ENCODE assay signal across 17 cellular contexts in genomic region chr3:63872135-63872924, GRCh38. TPM values are rescaled to one million over a fixed set of nuclear protein-coding genes. Genes with fewer than 3 reads are reported as not detected.
A peak's percentile ranks its signal among the peaks of the same experiment; 100 is the strongest.
DNase-seq lines count a peak whose midpoint lies in the region; ATAC-seq and TF ChIP-seq lines count a peak whose summit lies in the region.
"Had no signal": no experiment of that assay in that cellular context is flagged by ENCODE, and none has a peak within 500 bp of the region (broad histone marks: within the 10 kb centered on the region; RNA-seq: fewer than 3 reads in every experiment).

No MANE protein-coding gene starts in this region.

- H3K9me3 ChIP-seq in naive thymus-derived CD4-positive, alpha-beta T cell (ENCODE audit: control insufficient read depth in 2 of 3, low read length in 3 of 3), result no peaks in the 10 kb centered on the region

- intact Hi-C loops in naive thymus-derived CD4-positive, alpha-beta T cell (cut with micrococcal nuclease), result no loop called here

- H3K4me3 ChIP-seq in AG10803 (ENCODE audit: low read length), result no peak overlapping the region
- no peak overlapping the region for H3K4me3 ChIP-seq in naive thymus-derived CD4-positive, alpha-beta T cell (ENCODE audit: low read length)

- H3K36me3 ChIP-seq in naive thymus-derived CD4-positive, alpha-beta T cell (ENCODE audit: control insufficient read depth in 2 of 3, insufficient read depth in 3 of 3, low read length in 3 of 3), result no peaks in the 10 kb centered on the region

- H3K36me3 Mint-ChIP-seq in naive thymus-derived CD4-positive, alpha-beta T cell, result peaks cover 0 to 4% (median 0%) of the 10 kb centered on the region in 5 donors
- H3K36me3 Mint-ChIP-seq: naive B cell had no signal

- CTCF ChIA-PET in naive thymus-derived CD4-positive, alpha-beta T cell (lab: Charles Lee), result no interaction called here

- H3K27ac ChIP-seq in naive thymus-derived CD4-positive, alpha-beta T cell (ENCODE audit: low read depth, low read length), result no peak overlapping the region

- H3K4me1 Mint-ChIP-seq in naive thymus-derived CD4-positive, alpha-beta T cell, result peaks cover 34 to 87% (median 76%) of the 10 kb centered on the region in 7 donors

- H3K27ac Mint-ChIP-seq in naive thymus-derived CD4-positive, alpha-beta T cell, result no peak overlapping the region
- H3K27ac Mint-ChIP-seq: activated naive CD8-positive, alpha-beta T cell treated with anti-CD3 and anti-CD28 coated beads for 36 hours had no signal

- H3K27me3 ChIP-seq in naive thymus-derived CD4-positive, alpha-beta T cell (ENCODE audit: control insufficient read depth in 2 of 2, insufficient read depth in 2 of 2, low read length in 2 of 2), result no peaks in the 10 kb centered on the region

- DNase-seq in AG10803 (ENCODE audit: low read depth) (peak; percentile 76), HS-27A (ENCODE audit: low read depth) (peak; percentile 64), amniotic epithelial cell (ENCODE audit: low read depth) (peak; percentile 91), islet precursor cell (peak; percentile 63), NOMO-1 (lab: John Stamatoyannopoulos, UW; ENCODE audit: unreplicated experiment in 2 of 2) (no peak)
- no peak for DNase-seq in naive thymus-derived CD4-positive, alpha-beta T cell
- DNase-seq: activated CD4-positive, alpha-beta T cell treated with anti-CD3 and anti-CD28 coated beads, Interleukin-2, amount 50 U/mL, for 4 hours; activated naive CD8-positive, alpha-beta T cell treated with anti-CD3 and anti-CD28 coated beads for 36 hours; CD4-positive, alpha-beta memory T cell; effector CD8-positive, alpha-beta T cell; KBM-7; naive B cell; NCI-H446; stimulated activated CD4-positive, alpha-beta T cell treated with anti-CD3 and anti-CD28 coated beads, Interleukin-15, amount 100 ng/mL, for 24 hours; stimulated activated naive CD4-positive, alpha-beta T cell treated with Interleukin-2 at 50 U/mL for 16 hours had no signal

- ATAC-seq in naive thymus-derived CD4-positive, alpha-beta T cell, result no peak
- ATAC-seq in HG03571 (IDR thresholded peaks at IDR 0.05; ENCODE audit: unreplicated experiment) (no peak), HG02571 (IDR thresholded peaks at IDR 0.05; ENCODE audit: unreplicated experiment) (no peak)

- POLR2A ChIA-PET in naive thymus-derived CD4-positive, alpha-beta T cell (lab: Charles Lee), result interaction anchor here (0.6 kb wide), 1 partner anchor 11 kb away, joined by 3 read pairs; no protein-coding TSS in a partner anchor

- H3K4me3 Mint-ChIP-seq in naive thymus-derived CD4-positive, alpha-beta T cell, result no peak overlapping the region
- H3K4me3 Mint-ChIP-seq: activated naive CD8-positive, alpha-beta T cell treated with anti-CD3 and anti-CD28 coated beads for 36 hours; CD4-positive, alpha-beta memory T cell; naive B cell had no signal

- H3K27me3 Mint-ChIP-seq in naive thymus-derived CD4-positive, alpha-beta T cell, result no peaks in the 10 kb centered on the region
- H3K27me3 Mint-ChIP-seq: activated naive CD8-positive, alpha-beta T cell treated with anti-CD3 and anti-CD28 coated beads for 36 hours; CD4-positive, alpha-beta memory T cell; naive B cell had no signal

- no peaks in the 10 kb centered on the region for H3K9me3 Mint-ChIP-seq in naive thymus-derived CD4-positive, alpha-beta T cell
- H3K9me3 Mint-ChIP-seq: activated naive CD8-positive, alpha-beta T cell treated with anti-CD3 and anti-CD28 coated beads for 36 hours; CD4-positive, alpha-beta memory T cell; naive B cell had no signal

- no peak for TF ChIP-seq CTCF in AG10803 (conservative IDR thresholded peaks at IDR 0.05; ENCODE audit: low read length)

- peaks cover 2 to 6% of the 10 kb centered on the region in 2 donors for H3K4me1 ChIP-seq in naive thymus-derived CD4-positive, alpha-beta T cell (ENCODE audit: control insufficient read depth in 2 of 2, insufficient read depth in 2 of 2, low read length in 2 of 2)

RNA-seq across cellular contexts. Expression of gene ATXN7, which starts 8.7 kb away (rescaled TPM):
- total RNA-seq in naive thymus-derived CD4-positive, alpha-beta T cell, result 100 to 1,000 TPM in 4 of 5 experiments, 10 to 100 TPM in 1; 72.2 to 204 (median 160) TPM
- 10 to 100 TPM; 29.8 to 31.6 TPM for polyA plus RNA-seq in naive thymus-derived CD4-positive, alpha-beta T cell

RNA-seq across cellular contexts. Expression of gene THOC7, which starts 8.7 kb away (rescaled TPM):
- 10 to 100 TPM; 24.6 to 86.2 (median 38.7) TPM for total RNA-seq in naive thymus-derived CD4-positive, alpha-beta T cell
- polyA plus RNA-seq in naive thymus-derived CD4-positive, alpha-beta T cell, result 100 to 1,000 TPM in 1 of 2 donors, 10 to 100 TPM in 1; 60.0 to 113 TPM

RNA-seq across cellular contexts. Expression of gene SCAANT1, which starts 39.9 kb away (rescaled TPM):
- total RNA-seq in naive thymus-derived CD4-positive, alpha-beta T cell, result not detected
- not detected for polyA plus RNA-seq in naive thymus-derived CD4-positive, alpha-beta T cell
- total RNA-seq: activated naive CD8-positive, alpha-beta T cell treated with anti-CD3 and anti-CD28 coated beads for 36 hours; CD4-positive, alpha-beta memory T cell had no signal
- polyA plus RNA-seq: CD4-positive, alpha-beta memory T cell had no signal

RNA-seq across cellular contexts. Expression of gene C3orf49, which starts 53.2 kb away (rescaled TPM):
- total RNA-seq in naive thymus-derived CD4-positive, alpha-beta T cell, result not detected
- polyA plus RNA-seq in naive thymus-derived CD4-positive, alpha-beta T cell, result not detected
- total RNA-seq: activated naive CD8-positive, alpha-beta T cell treated with anti-CD3 and anti-CD28 coated beads for 36 hours; CD4-positive, alpha-beta memory T cell had no signal
- polyA plus RNA-seq: CD4-positive, alpha-beta memory T cell had no signal

Comparison
In these comparisons a context has a peak if more than half of its experiments do, and no peak if none do; other contexts are left out.
1. DNase-seq: peak in AG10803 (single experiment), HS-27A (single experiment), amniotic epithelial cell (single experiment) and islet precursor cell (single experiment); none in naive thymus-derived CD4-positive, alpha-beta T cell (0 of 9) and NOMO-1 (0 of 2).